ENCODE assay signal across 17 cellular contexts in the genomic region with DNA sequence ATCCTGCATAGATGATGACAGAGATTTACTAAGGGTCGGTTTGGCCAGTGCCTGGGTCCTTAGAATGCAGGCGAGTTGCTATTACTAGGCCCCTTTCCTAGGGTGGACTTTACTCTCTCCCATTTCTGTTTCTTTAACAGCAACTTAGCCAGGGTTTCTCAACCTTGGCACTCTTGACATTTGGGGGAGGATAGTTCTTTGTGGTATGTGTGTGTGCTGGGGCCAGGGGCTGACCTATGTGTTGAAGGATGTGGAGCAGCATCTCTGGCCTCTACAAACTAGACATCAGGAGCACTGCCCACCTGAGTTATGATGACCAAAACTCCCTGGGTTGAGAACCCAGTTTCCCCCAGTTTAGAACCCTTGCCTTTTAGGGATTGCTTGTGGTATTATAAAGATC.
"Had no signal": no experiment of that assay in that cellular context is flagged by ENCODE, and none has a peak within 500 bp of the region (broad histone marks: within the 10 kb centered on the region; RNA-seq: fewer than 3 reads in every experiment).

No MANE protein-coding gene starts in this region.

- H3K4me1 ChIP-seq: body of pancreas had no signal

- H3K27ac ChIP-seq: body of pancreas, coronary artery had no signal

- H3K9me3 ChIP-seq: body of pancreas had no signal

- H3K4me3 ChIP-seq: body of pancreas, coronary artery, smooth muscle cell had no signal

- ATAC-seq: activated T-cell treated with anti-CD3 and anti-CD28 coated beads, Interleukin-2, amount 50 U/mL, for 72 hours; body of pancreas; esophagus mucosa; naive thymus-derived CD4-positive, alpha-beta T cell had no signal

- H3K4me2 ChIP-seq: smooth muscle cell had no signal

- DNase-seq: activated B cell treated with CpG ODN at 0.5 μM for 24 hours; activated CD4-positive, alpha-beta T cell treated with anti-CD3 and anti-CD28 coated beads for 48 hours; activated CD8-positive, alpha-beta memory T cell treated with anti-CD3 and anti-CD28 coated beads, Interleukin-2, amount 50 U/mL, for 48 hours; activated gamma-delta T cell treated with Interleukin-2 at 50 U/mL for 16 hours; activated T-cell treated with anti-CD3 and anti-CD28 coated beads, Interleukin-2, amount 50 U/mL, for 72 hours; amniotic stem cell; kidney glomerular epithelial cell; mammary epithelial cell; naive thymus-derived CD4-positive, alpha-beta T cell; stimulated activated CD4-positive, alpha-beta T cell treated with anti-CD3 and anti-CD28 coated beads, Interleukin-4, amount 100 ng/mL, for 4 hours; stimulated activated CD8-positive, alpha-beta memory T cell treated with anti-CD3 and anti-CD28 coated beads, Interleukin-4, amount 100 ng/mL, for 48 hours; stimulated activated naive CD4-positive, alpha-beta T cell treated with Interleukin-2 at 50 U/mL for 16 hours; trophoblast cell had no signal

- H3K27me3 ChIP-seq: body of pancreas had no signal
